ENCODE assay signal across 8 cellular contexts in genomic region chr19:57916168-57916995, GRCh38. TPM values are rescaled to one million over a fixed set of nuclear protein-coding genes. Genes with fewer than 3 reads are reported as not detected.
DNase-seq lines count a peak whose midpoint lies in the region; ATAC-seq lines count a peak whose summit lies in the region.
"Not testable (repeated sequence)": the region's sequence is repeated elsewhere in the genome, so short reads cannot be mapped to it uniquely, and the experiment has no call there.

TSS of gene ZNF417 (minus strand) at chr19:57916592. CDS start at chr19:57916411, 181 bp downstream.

- not testable (repeated sequence) for H3K27me3 ChIP-seq in BLaER1 treated with 17β-estradiol and CSF1 and Interleukin-3, amounts not matched to agents 10 nM and 100 nM

- DNase-seq in GM19240 (ENCODE audit: insufficient read length, low spot score): peak; percentile 84
- peak; percentile 91 for DNase-seq in NCI-H524 treated with DMSO at 0.1 percent for 48 hours (lab: John Stamatoyannopoulos, UW)
- DNase-seq in activated CD4-positive, alpha-beta T cell treated with anti-CD3 and anti-CD28 coated beads for 48 hours: peak; percentile 84
- peak; percentile 97 for DNase-seq in dedifferentiated amniotic fluid mesenchymal stem cell (ENCODE audit: extremely low spot score)
- DNase-seq in left lobe of liver (ENCODE audit: low spot score): peak; percentile 90
- DNase-seq in stimulated activated CD4-positive, alpha-beta T cell treated with anti-CD3 and anti-CD28 coated beads, Interleukin-2, amount 100 ng/mL, for 4 hours (ENCODE audit: low read depth): peak; percentile 80

- H4K20me1 ChIP-seq in BLaER1 treated with 17β-estradiol and CSF1 and Interleukin-3, amounts not matched to agents 10 nM and 100 nM: peaks cover 0 to 23% (median 3%) of the 10 kb centered on the region in 11 experiments; a peak in 8 of 22 replicates

- peaks cover 10 to 19% (median 15%) of the 10 kb centered on the region in 10 experiments for H3K4me1 ChIP-seq in BLaER1 treated with 17β-estradiol and CSF1 and Interleukin-3, amounts not matched to agents 10 nM and 100 nM

- peak within 1 kb of the TSS; percentile 79 to 96 (median 88) for H3K4me3 ChIP-seq in BLaER1 treated with 17β-estradiol and CSF1 and Interleukin-3, amounts not matched to agents 10 nM and 100 nM

- H3K36me3 ChIP-seq in BLaER1 treated with 17β-estradiol and CSF1 and Interleukin-3, amounts not matched to agents 10 nM and 100 nM: peaks cover 32 to 78% (median 44%) of the 10 kb centered on the region in 11 experiments

- peak within 1 kb of the TSS; percentile 85 to 95 (median 90) for H3K9ac ChIP-seq in BLaER1 treated with 17β-estradiol and CSF1 and Interleukin-3, amounts not matched to agents 10 nM and 100 nM

- not testable (repeated sequence) for H3K9me3 ChIP-seq in BLaER1 treated with 17β-estradiol and CSF1 and Interleukin-3, amounts not matched to agents 10 nM and 100 nM (replicated peaks in 1 of 11)

- peak within 1 kb of the TSS; percentile 81 to 97 (median 93) for H3K4me2 ChIP-seq in BLaER1 treated with 17β-estradiol and CSF1 and Interleukin-3, amounts not matched to agents 10 nM and 100 nM

- peak; percentile 97 for ATAC-seq in HG03460 (IDR thresholded peaks at IDR 0.05; ENCODE audit: unreplicated experiment)
- ATAC-seq in left lobe of liver: peak; percentile 95

- H3K27ac ChIP-seq in BLaER1 treated with 17β-estradiol and CSF1 and Interleukin-3, amounts not matched to agents 10 nM and 100 nM: peak within 1 kb of the TSS; percentile 76 to 91 (median 85)

RNA-seq across cellular contexts. Expression of gene ZNF417, which starts in this region (rescaled TPM):
- 15.2 TPM for total RNA-seq in left lobe of liver

Comparison
In these comparisons a context has a peak if more than half of its experiments do, and no peak if none do; other contexts are left out.
1. Peak in every context shown above with its lines: DNase-seq, ATAC-seq, H3K4me3 ChIP-seq and H3K27ac ChIP-seq.